ENCODE assay signal across 28 cellular contexts in the genomic region with DNA sequence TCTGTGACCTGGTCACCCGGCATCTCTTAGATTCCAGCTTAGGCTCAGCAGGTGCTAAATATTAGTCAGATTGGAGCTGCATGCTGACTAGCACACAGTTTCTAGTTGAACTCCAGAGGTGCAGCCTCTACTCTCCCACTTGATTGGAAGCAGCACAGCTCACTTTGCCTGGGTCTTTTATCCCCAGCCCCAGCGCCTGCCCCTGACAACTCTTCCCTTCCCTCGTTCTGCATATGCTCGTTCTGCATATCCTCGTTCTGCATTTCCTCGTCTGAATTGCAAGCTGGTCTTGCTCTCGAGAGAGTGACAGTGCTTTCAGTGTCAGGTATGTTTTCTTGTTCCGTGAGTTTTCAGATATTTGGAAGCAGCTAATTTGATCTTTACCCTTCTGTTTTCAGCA. TPM values are rescaled to one million over a fixed set of nuclear protein-coding genes. Genes with fewer than 3 reads are reported as not detected.
A peak's percentile ranks its signal among the peaks of the same experiment; 100 is the strongest.
DNase-seq lines count a peak whose midpoint lies in the region; ATAC-seq, FAIRE-seq and TF ChIP-seq lines count a peak whose summit lies in the region.
"Had no signal": no experiment of that assay in that cellular context is flagged by ENCODE, and none has a peak within 500 bp of the region (broad histone marks: within the 10 kb centered on the region; RNA-seq: fewer than 3 reads in every experiment).

No MANE protein-coding gene starts in this region.

- H4K8ac ChIP-seq in mesendoderm (ENCODE audit: low read depth, low read length) = no peak overlapping the region

- intact Hi-C loops in Right ventricle myocardium superior (cut with DNase I) (no loop called here), OCI-LY7 (cut with micrococcal nuclease; ENCODE audit: unreplicated experiment) (no loop called here)

- TF ChIP-seq CTCF in cardiac muscle cell (IDR thresholded peaks at IDR 0.05; ENCODE audit: low read depth, low read length) (no peak), astrocyte (IDR thresholded peaks at IDR 0.05; ENCODE audit: insufficient read depth, low read depth, low read length) (no peak), thoracic aorta (IDR thresholded peaks at IDR 0.05) (no peak), OCI-LY7 (conservative IDR thresholded peaks at IDR 0.05; ENCODE audit: low read length) (no peak)

- H3K18ac ChIP-seq in mesendoderm (ENCODE audit: low read length) = no peak overlapping the region

- no peak overlapping the region for H3K4me3 ChIP-seq in cardiac muscle cell
- no peak overlapping the region for H3K4me3 ChIP-seq in astrocyte (ENCODE audit: insufficient read depth, low read depth, low read length)
- no peak overlapping the region for H3K4me3 ChIP-seq in mesendoderm (ENCODE audit: low read length)
- H3K4me3 ChIP-seq in thoracic aorta = no peak overlapping the region
- no peak overlapping the region for H3K4me3 ChIP-seq in OCI-LY7 (ENCODE audit: low read depth, low read length, poor library complexity, severe bottlenecking)

- no peaks in the 10 kb centered on the region for H3K9me3 Mint-ChIP-seq in astrocyte (ENCODE audit: unreplicated experiment)
- H3K9me3 Mint-ChIP-seq: activated naive CD4-positive, alpha-beta T cell treated with anti-CD3 and anti-CD28 coated beads for 36 hours; CD4-positive, alpha-beta memory T cell; natural killer cell had no signal

- no peak overlapping the region for H2BK5ac ChIP-seq in mesendoderm (ENCODE audit: low read length)

- WGBS in mesendoderm (ENCODE audit: extremely low coverage, insufficient coverage, low lambda C conversion rate) = no CpG with 5 or more reads among the region's 8 CpGs

- peaks cover 94% of the 10 kb centered on the region for H4K20me1 ChIP-seq in astrocyte (ENCODE audit: insufficient read depth, low read length)
- no peaks in the 10 kb centered on the region for H4K20me1 ChIP-seq in OCI-LY7 (ENCODE audit: insufficient read depth, low read length)

- ATAC-seq in Right ventricle myocardium superior (ENCODE audit: poor library complexity) = no peak
- no peak for ATAC-seq in thoracic aorta (ENCODE audit: insufficient number of reproducible peaks, low FRiP score, low read depth)
- no peak for ATAC-seq in HG02610 (IDR thresholded peaks at IDR 0.05; ENCODE audit: unreplicated experiment)
- ATAC-seq: activated CD8-positive, alpha-beta memory T cell treated with anti-CD3 and anti-CD28 coated beads, Interleukin-2, amount 10 ng/mL, durations not matched to agents 7 days and 5 days; left colon; natural killer cell had no signal

- no peaks in the 10 kb centered on the region for H3K27me3 Mint-ChIP-seq in astrocyte (ENCODE audit: low read depth, unreplicated experiment)
- H3K27me3 Mint-ChIP-seq: activated CD8-positive, alpha-beta memory T cell treated with anti-CD3 and anti-CD28 coated beads, Interleukin-2, amount 10 ng/mL, durations not matched to agents 7 days and 5 days had no signal

- no peak overlapping the region for H4K5ac ChIP-seq in mesendoderm (ENCODE audit: low read length)

- no peak overlapping the region for H3K4me3 Mint-ChIP-seq in astrocyte (ENCODE audit: unreplicated experiment)
- H3K4me3 Mint-ChIP-seq: activated CD8-positive, alpha-beta memory T cell treated with anti-CD3 and anti-CD28 coated beads, Interleukin-2, amount 10 ng/mL, durations not matched to agents 7 days and 5 days; activated naive CD4-positive, alpha-beta T cell treated with anti-CD3 and anti-CD28 coated beads for 36 hours; CD4-positive, alpha-beta memory T cell; natural killer cell had no signal

- no peak for DNase-seq in cardiac muscle cell (ENCODE audit: low read depth in 1 of 2, low spot score in 1 of 2)
- no peak for DNase-seq in Right ventricle myocardium superior
- DNase-seq in astrocyte (ENCODE audit: low read depth) = no peak
- peak; percentile 61 for DNase-seq in mesendoderm
- no peak for DNase-seq in thoracic aorta (ENCODE audit: low spot score)
- DNase-seq in OCI-LY7 (ENCODE audit: low spot score) = no peak
- no peak for DNase-seq in GM19239 (ENCODE audit: insufficient read length, low spot score)
- DNase-seq: 8988T; activated CD4-positive, alpha-beta T cell treated with anti-CD3 and anti-CD28 coated beads, Interleukin-2, amount 50 U/mL, for 1 hour; activated CD8-positive, alpha-beta memory T cell treated with anti-CD3 and anti-CD28 coated beads, Interleukin-2, amount 10 ng/mL, durations not matched to agents 7 days and 5 days; activated naive CD4-positive, alpha-beta T cell treated with anti-CD3 and anti-CD28 coated beads for 36 hours; caudate nucleus; dermis blood vessel endothelial cell; DMS 273 treated with DMSO at 0.1 percent for 48 hours; IMR-90; left colon; natural killer cell; NCI-H1092; NCI-H1930; NCI-H526; SK-N-SH; stimulated activated CD8-positive, alpha-beta memory T cell treated with anti-CD3 and anti-CD28 coated beads, Interleukin-4, amount 100 ng/mL, for 48 hours; trophoblast cell had no signal

- H3K36me3 ChIP-seq in cardiac muscle cell (no peaks in the 10 kb centered on the region), astrocyte (ENCODE audit: insufficient read depth, low read length) (no peaks in the 10 kb centered on the region), mesendoderm (ENCODE audit: control insufficient read depth, insufficient read depth, low read length) (no peaks in the 10 kb centered on the region), thoracic aorta (no peaks in the 10 kb centered on the region), OCI-LY7 (ENCODE audit: insufficient read depth, low read length) (no peaks in the 10 kb centered on the region)

- H3K9me3 ChIP-seq in cardiac muscle cell (ENCODE audit: low read depth) (no peaks in the 10 kb centered on the region), astrocyte (ENCODE audit: insufficient read depth, low read depth, low read length) (no peaks in the 10 kb centered on the region), thoracic aorta (no peaks in the 10 kb centered on the region), OCI-LY7 (ENCODE audit: low read length) (no peaks in the 10 kb centered on the region)
- H3K9me3 ChIP-seq: SK-N-SH had no signal

- peak overlapping the region; percentile 16 for H3K27ac Mint-ChIP-seq in astrocyte (ENCODE audit: unreplicated experiment)
- H3K27ac Mint-ChIP-seq: activated CD8-positive, alpha-beta memory T cell treated with anti-CD3 and anti-CD28 coated beads, Interleukin-2, amount 10 ng/mL, durations not matched to agents 7 days and 5 days; activated naive CD4-positive, alpha-beta T cell treated with anti-CD3 and anti-CD28 coated beads for 36 hours; CD4-positive, alpha-beta memory T cell; natural killer cell had no signal

- no peak overlapping the region for H3K56ac ChIP-seq in mesendoderm (ENCODE audit: low read length)

- H3K79me1 ChIP-seq in mesendoderm (ENCODE audit: low read length) = peaks cover 11% of the 10 kb centered on the region

- H3K79me2 ChIP-seq in astrocyte (ENCODE audit: insufficient read depth, low read length) (peaks cover 96% of the 10 kb centered on the region), mesendoderm (ENCODE audit: control insufficient read depth, insufficient read depth, low read length) (peaks cover 96% of the 10 kb centered on the region), OCI-LY7 (ENCODE audit: insufficient read depth, low read depth, low read length) (no peaks in the 10 kb centered on the region)
- H3K79me2 ChIP-seq: parathyroid adenoma had no signal

- H3K23ac ChIP-seq in mesendoderm (ENCODE audit: low read length) = no peak overlapping the region

- POLR2A ChIA-PET in OCI-LY7 (lab: Charles Lee) = no interaction called here

- H3K9ac ChIP-seq in astrocyte (ENCODE audit: low read length) (no peak overlapping the region), mesendoderm (ENCODE audit: low read length) (peak overlapping the region; percentile 31)
- H3K9ac ChIP-seq: parathyroid adenoma, SK-N-SH had no signal

- H2AFZ ChIP-seq in astrocyte (ENCODE audit: low read depth, low read length) (no peak overlapping the region), OCI-LY7 (ENCODE audit: low read length) (no peak overlapping the region)
- H2AFZ ChIP-seq: parathyroid adenoma had no signal

- H3K4me2 ChIP-seq in astrocyte (ENCODE audit: low read length) = no peak overlapping the region
- H3K4me2 ChIP-seq in mesendoderm (ENCODE audit: low read length) = no peak overlapping the region
- no peak overlapping the region for H3K4me2 ChIP-seq in OCI-LY7 (ENCODE audit: low read length)
- H3K4me2 ChIP-seq: SK-N-SH had no signal

- H3K27ac ChIP-seq in cardiac muscle cell = peak overlapping the region; percentile 68
- H3K27ac ChIP-seq in astrocyte (ENCODE audit: low read depth, low read length) = no peak overlapping the region
- H3K27ac ChIP-seq in mesendoderm (ENCODE audit: low read depth, low read length) = no peak overlapping the region
- H3K27ac ChIP-seq in thoracic aorta = peak overlapping the region; percentile 57 to 78
- no peak overlapping the region for H3K27ac ChIP-seq in OCI-LY7 (ENCODE audit: low read depth, low read length, poor library complexity, severe bottlenecking)
- H3K27ac ChIP-seq: HL-60, parathyroid adenoma, VCaP had no signal

- FAIRE-seq in astrocyte (lab: Jason Lieb, UNC) = no peak
- no peak for FAIRE-seq in GM19239 (lab: Jason Lieb, UNC)

- H3K4ac ChIP-seq in mesendoderm (ENCODE audit: low read depth, low read length) = no peak overlapping the region

- CTCF ChIA-PET in OCI-LY7 (lab: Charles Lee; ENCODE audit: unreplicated experiment) = no interaction called here

- H3K36me3 Mint-ChIP-seq in astrocyte (ENCODE audit: low read depth, unreplicated experiment) = peaks cover 6% of the 10 kb centered on the region
- H3K36me3 Mint-ChIP-seq: activated CD8-positive, alpha-beta memory T cell treated with anti-CD3 and anti-CD28 coated beads, Interleukin-2, amount 10 ng/mL, durations not matched to agents 7 days and 5 days; CD4-positive, alpha-beta memory T cell; natural killer cell had no signal

- no peak overlapping the region for H2BK15ac ChIP-seq in mesendoderm (replicated peaks; ENCODE audit: low read depth)

- no peaks in the 10 kb centered on the region for H3K27me3 ChIP-seq in cardiac muscle cell
- no peaks in the 10 kb centered on the region for H3K27me3 ChIP-seq in astrocyte (ENCODE audit: insufficient read depth, low read length)
- no peaks in the 10 kb centered on the region for H3K27me3 ChIP-seq in mesendoderm (ENCODE audit: insufficient read depth, low read length, poor library complexity)
- H3K27me3 ChIP-seq in thoracic aorta (replicated peaks; ENCODE audit: insufficient read depth) = no peaks in the 10 kb centered on the region

- H2BK120ac ChIP-seq in mesendoderm (ENCODE audit: low read depth, low read length) = no peak overlapping the region

- no peak overlapping the region for H2AK5ac ChIP-seq in mesendoderm (ENCODE audit: low read length)

- H3K4me1 Mint-ChIP-seq in astrocyte (ENCODE audit: low read depth, unreplicated experiment) = peaks cover 34% of the 10 kb centered on the region
- H3K4me1 Mint-ChIP-seq: activated CD8-positive, alpha-beta memory T cell treated with anti-CD3 and anti-CD28 coated beads, Interleukin-2, amount 10 ng/mL, durations not matched to agents 7 days and 5 days; CD4-positive, alpha-beta memory T cell; natural killer cell had no signal

- peaks cover 75% of the 10 kb centered on the region for H3K4me1 ChIP-seq in cardiac muscle cell (ENCODE audit: low read depth)
- H3K4me1 ChIP-seq in astrocyte (ENCODE audit: insufficient read depth, low read length) = peaks cover 12% of the 10 kb centered on the region
- no peaks in the 10 kb centered on the region for H3K4me1 ChIP-seq in mesendoderm (ENCODE audit: control insufficient read depth, low read depth, low read length)
- H3K4me1 ChIP-seq in thoracic aorta (ENCODE audit: control insufficient read depth in 1 of 2, low read depth in 2 of 2) = peaks cover 12 to 78% of the 10 kb centered on the region in 2 donors
- H3K4me1 ChIP-seq in OCI-LY7 (ENCODE audit: insufficient read depth, low read length, poor library complexity, severe bottlenecking) = no peaks in the 10 kb centered on the region
- H3K4me1 ChIP-seq: parathyroid adenoma had no signal

- H3K9me2 ChIP-seq in OCI-LY7 (ENCODE audit: insufficient read depth, low read length) = no peaks in the 10 kb centered on the region
- H3K9me2 ChIP-seq: SK-N-SH had no signal

- BruUV-seq in OCI-LY7 (replicated peaks; lab: Mats Ljungman, UMichigan) = no TSS peak

RNA-seq across cellular contexts. Expression of a gene that starts 11.7 kb away (rescaled TPM):
- 887 and 1,182 TPM in 2 replicates for total RNA-seq in cardiac muscle cell
- polyA plus RNA-seq in cardiac muscle cell = 407 and 535 TPM in 2 replicates
- total RNA-seq in Right ventricle myocardium superior = 44.2 TPM
- total RNA-seq in astrocyte = 616 and 692 TPM in 2 replicates
- 84.0 TPM for polyA plus RNA-seq in mesendoderm (2013, experiment 1 of 2)
- polyA plus RNA-seq in mesendoderm (2013, experiment 2 of 2) = 85.5 TPM
- total RNA-seq in thoracic aorta = 100 to 1,000 TPM; 507 to 811 TPM
- 4.9 and 7.4 TPM in 2 replicates for total RNA-seq in OCI-LY7 (2014; rRNA removed; shearing (Covaris generic))
- total RNA-seq in OCI-LY7 (2022) = 0.18 and 0.23 TPM in 2 replicates

Comparison
In these comparisons a context has a peak if more than half of its experiments do, and no peak if none do; other contexts are left out.
1. RNA of a gene that starts 11.7 kb away (total RNA-seq): 887 to 1,182 TPM in cardiac muscle cell, 507 to 811 TPM in thoracic aorta and 616 to 692 TPM in astrocyte; 44.2 TPM in Right ventricle myocardium superior (single experiment) and 0.18 to 7.4 TPM in OCI-LY7; every median in the first group is over 10 times any median in the second.
2. H3K27ac ChIP-seq: peak in cardiac muscle cell (single experiment) and thoracic aorta (2 of 2); none in astrocyte (single experiment), mesendoderm (single experiment) and OCI-LY7 (single experiment).